In genomic region chr9:89593776-89594427, GRCh38 we compare ENCODE assay signal across 8 cellular contexts. TPM values are rescaled to one million over a fixed set of nuclear protein-coding genes. Genes with fewer than 3 reads are reported as not detected.
DNase-seq lines count a peak whose midpoint lies in the region; ATAC-seq and TF ChIP-seq lines count a peak whose summit lies in the region.

No MANE protein-coding gene starts in this region.

- intact Hi-C loops in upper lobe of right lung (cut with DNase I) = no loop called here

- H3K27ac Mint-ChIP-seq in chondrocyte (ENCODE audit: unreplicated experiment) = no peak overlapping the region

- DNase-seq in NOMO-1 (lab: John Stamatoyannopoulos, UW; ENCODE audit: unreplicated experiment in 2 of 2) (peak; percentile 1 to 5), NOMO-1 treated with dmso at 0.1 percent for 144 hours (lab: John Stamatoyannopoulos, UW; ENCODE audit: unreplicated experiment) (no peak), NCI-H1105 treated with DMSO at 0.1 percent for 48 hours (lab: John Stamatoyannopoulos, UW) (peak; percentile 43), chondrocyte (ENCODE audit: low spot score) (no peak), mucosa of gallbladder (ENCODE audit: low spot score) (peak; percentile 47), upper lobe of right lung (peak; percentile 78)

- no peak overlapping the region for H3K4me3 ChIP-seq in upper lobe of right lung

- no peaks in the 10 kb centered on the region for H3K36me3 ChIP-seq in upper lobe of right lung

- peaks cover under 1% of the 10 kb centered on the region for H3K27me3 ChIP-seq in upper lobe of right lung

- peaks cover 17% of the 10 kb centered on the region for H3K4me1 Mint-ChIP-seq in chondrocyte (ENCODE audit: low read depth)

- no peak overlapping the region for H3K27ac ChIP-seq in upper lobe of right lung

- no peaks in the 10 kb centered on the region for H3K9me3 ChIP-seq in upper lobe of right lung

- H3K27me3 Mint-ChIP-seq in chondrocyte (ENCODE audit: low read depth) = peaks cover 14% of the 10 kb centered on the region

- no peaks in the 10 kb centered on the region for H3K4me1 ChIP-seq in upper lobe of right lung

- H3K9me3 Mint-ChIP-seq in chondrocyte (ENCODE audit: low read depth) = no peaks in the 10 kb centered on the region

- H3K36me3 Mint-ChIP-seq in chondrocyte (ENCODE audit: low read depth) = no peaks in the 10 kb centered on the region

- H3K4me3 Mint-ChIP-seq in chondrocyte (ENCODE audit: unreplicated experiment) = no peak overlapping the region

- peak; percentile 74 for TF ChIP-seq CTCF in chondrocyte (IDR thresholded peaks at IDR 0.05)
- peak; percentile 67 for TF ChIP-seq CTCF in upper lobe of right lung (IDR thresholded peaks at IDR 0.05)

- peak; percentile 60 to 73 for ATAC-seq in activated CD4-positive, CD25-positive, alpha-beta regulatory T cell treated with anti-CD3 and anti-CD28 coated beads, Interleukin-2, amount 50 U/mL, for 24 hours
- ATAC-seq in upper lobe of right lung (peak; percentile 79), HG03520 (IDR thresholded peaks at IDR 0.05; ENCODE audit: unreplicated experiment) (no peak)

RNA-seq across cellular contexts. Expression of gene GADD45G, which starts 10.9 kb away (rescaled TPM):
- 1.5 to 4.6 TPM (median 3.2 TPM) in 3 replicates for total RNA-seq in chondrocyte
- 18.8 TPM for total RNA-seq in mucosa of gallbladder
- total RNA-seq in upper lobe of right lung = 19.8 TPM

Comparison
In these comparisons a context has a peak if more than half of its experiments do, and no peak if none do; other contexts are left out.
1. DNase-seq: peak in NOMO-1 (2 of 2), NCI-H1105 treated with DMSO at 0.1 percent for 48 hours (single experiment), mucosa of gallbladder (single experiment) and upper lobe of right lung (single experiment); none in NOMO-1 treated with dmso at 0.1 percent for 144 hours (single experiment) and chondrocyte (single experiment).